9 cellular contexts compared by ENCODE assay signal in the genomic region with DNA sequence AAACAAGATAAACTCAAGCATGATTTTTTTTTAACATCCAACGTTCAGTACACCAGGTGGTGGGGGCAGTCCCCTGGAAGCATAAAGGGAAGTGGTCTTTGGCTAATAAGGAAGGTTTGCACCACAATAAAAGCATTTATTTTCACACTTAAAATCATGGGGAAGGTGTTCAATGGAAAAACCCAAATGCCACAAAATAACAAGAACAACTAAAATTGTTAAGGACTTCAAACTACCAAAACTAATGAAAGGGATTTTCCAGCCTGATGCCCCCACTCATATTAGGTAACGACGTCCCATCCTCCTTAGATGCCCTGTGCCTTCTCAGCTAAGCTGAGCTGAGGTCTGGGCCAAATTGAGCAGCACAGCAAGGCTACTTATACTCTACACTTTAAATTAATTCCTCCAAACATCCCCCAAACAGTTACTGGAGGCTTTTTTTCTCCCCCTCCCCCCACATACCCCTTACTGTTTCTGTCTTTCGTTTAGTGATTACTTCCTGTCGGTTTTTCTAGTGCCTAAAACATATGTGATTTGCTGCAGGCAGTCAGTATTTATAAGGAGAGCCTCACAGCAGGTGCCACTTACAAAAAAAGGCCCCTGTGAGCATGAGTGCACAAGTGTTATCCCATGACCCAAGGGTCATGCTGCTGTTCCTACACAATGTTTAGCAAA.
A peak's percentile ranks its signal among the peaks of the same experiment; 100 is the strongest.
DNase-seq lines count a peak whose midpoint lies in the region; ATAC-seq and TF ChIP-seq lines count a peak whose summit lies in the region.
"Had no signal": no experiment of that assay in that cellular context is flagged by ENCODE, and none has a peak within 500 bp of the region (broad histone marks: within the 10 kb centered on the region; RNA-seq: fewer than 3 reads in every experiment).

No MANE protein-coding gene starts in this region.

- H3K27ac ChIP-seq in stomach (no peak overlapping the region), breast epithelium (no peak overlapping the region)
- H3K27ac ChIP-seq: parathyroid adenoma had no signal

- no peaks in the 10 kb centered on the region for H3K36me3 Mint-ChIP-seq in endothelial cell (ENCODE audit: low read depth, unreplicated experiment)

- no peaks in the 10 kb centered on the region for H3K9me3 ChIP-seq in stomach
- no peaks in the 10 kb centered on the region for H3K9me3 ChIP-seq in breast epithelium

- H3K4me3 Mint-ChIP-seq in endothelial cell (ENCODE audit: unreplicated experiment): no peak overlapping the region

- H3K27me3 ChIP-seq in stomach (no peaks in the 10 kb centered on the region), breast epithelium (no peaks in the 10 kb centered on the region)

- peaks cover 7% of the 10 kb centered on the region for H3K4me1 Mint-ChIP-seq in endothelial cell (ENCODE audit: unreplicated experiment)

- TF ChIP-seq CTCF in stomach (IDR thresholded peaks at IDR 0.05) (no peak), breast epithelium (IDR thresholded peaks at IDR 0.05) (no peak), endothelial cell (IDR thresholded peaks at IDR 0.05; ENCODE audit: unreplicated experiment) (no peak)

- intact Hi-C loops in stomach (cut with DNase I; ENCODE audit: low total_unique reads): no loop called here
- intact Hi-C loops in breast epithelium (cut with DNase I; ENCODE audit: low total_unique reads): no loop called here

- TF ChIP-seq POLR2A in stomach (IDR thresholded peaks at IDR 0.05): no peak
- TF ChIP-seq POLR2A in breast epithelium (IDR thresholded peaks at IDR 0.05): no peak

- no peak for TF ChIP-seq EP300 in stomach (IDR thresholded peaks at IDR 0.05)

- no peaks in the 10 kb centered on the region for H3K36me3 ChIP-seq in stomach
- no peaks in the 10 kb centered on the region for H3K36me3 ChIP-seq in breast epithelium

- H3K4me3 ChIP-seq in stomach: no peak overlapping the region
- no peak overlapping the region for H3K4me3 ChIP-seq in breast epithelium

- H3K27me3 Mint-ChIP-seq in endothelial cell (ENCODE audit: unreplicated experiment): no peaks in the 10 kb centered on the region

- DNase-seq in cerebellar cortex (ENCODE audit: low spot score) (peak; percentile 56), stomach (no peak), breast epithelium (ENCODE audit: low spot score in 2 of 2) (no peak), endothelial cell (ENCODE audit: low spot score) (no peak)
- DNase-seq in effector CD8-positive, alpha-beta T cell (lab: John Stamatoyannopoulos, UW): no peak

- peaks cover 0 to 8% (median 2%) of the 10 kb centered on the region in 4 donors for H3K4me1 ChIP-seq in stomach
- no peaks in the 10 kb centered on the region for H3K4me1 ChIP-seq in breast epithelium
- H3K4me1 ChIP-seq: parathyroid adenoma had no signal

- H3K27ac Mint-ChIP-seq in endothelial cell (ENCODE audit: unreplicated experiment): no peak overlapping the region

- WGBS in stomach, 5 donors: 55 to 62% (median 61%) methylated on average over 5 of the region's 5 CpGs

- peak; percentile 53 for ATAC-seq in GM18499 (IDR thresholded peaks at IDR 0.05; ENCODE audit: insufficient read depth, unreplicated experiment)
- ATAC-seq in GM21576 (IDR thresholded peaks at IDR 0.05; ENCODE audit: unreplicated experiment): peak; percentile 66
- ATAC-seq in HG03558 (IDR thresholded peaks at IDR 0.05; ENCODE audit: extremely low read depth, unreplicated experiment): peak; percentile 48

- H3K9me3 Mint-ChIP-seq in endothelial cell (ENCODE audit: unreplicated experiment): no peaks in the 10 kb centered on the region
